8 cellular contexts compared by ENCODE assay signal in the genomic region with DNA sequence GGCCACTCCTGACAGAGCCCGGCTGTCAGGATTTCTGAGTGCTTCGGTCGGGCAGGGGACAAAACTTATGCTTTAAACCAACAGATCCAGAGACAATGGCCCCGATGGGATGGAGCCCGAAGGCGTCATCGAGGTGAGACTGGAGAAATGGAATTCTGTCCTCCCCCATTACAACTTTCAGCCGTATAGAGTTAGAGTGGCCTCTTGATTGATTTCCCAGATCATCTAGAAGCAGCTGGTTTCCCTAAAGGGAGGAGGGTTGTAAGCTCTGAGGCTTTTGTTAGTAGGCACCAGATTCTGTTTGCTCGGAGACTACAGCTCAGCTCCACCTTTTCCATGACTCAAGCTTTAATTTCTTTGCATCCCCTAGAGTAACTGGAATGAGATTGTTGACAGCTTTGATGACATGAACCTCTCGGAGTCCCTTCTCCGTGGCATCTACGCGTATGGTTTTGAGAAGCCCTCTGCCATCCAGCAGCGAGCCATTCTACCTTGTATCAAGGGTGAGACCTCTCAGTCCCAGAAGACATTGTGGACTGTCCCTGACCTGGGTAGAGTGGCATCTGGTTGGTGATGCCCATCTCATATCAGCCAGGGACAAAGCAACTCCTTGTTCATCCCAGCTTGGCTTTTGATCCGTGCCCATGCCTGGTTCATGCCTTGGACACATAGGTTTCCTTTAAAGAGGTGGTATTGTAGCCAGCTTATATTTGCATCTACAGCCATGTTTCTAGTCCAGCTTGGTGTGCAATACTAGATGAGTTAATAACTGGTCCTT. TPM values are rescaled to one million over a fixed set of nuclear protein-coding genes. Genes with fewer than 3 reads are reported as not detected.
DNase-seq lines count a peak whose midpoint lies in the region; ATAC-seq, FAIRE-seq and TF ChIP-seq lines count a peak whose summit lies in the region.

No MANE protein-coding gene starts in this region.

- peaks cover 85% of the 10 kb centered on the region for H3K79me2 ChIP-seq in astrocyte (ENCODE audit: insufficient read depth, low read length)

- TF ChIP-seq CTCF in astrocyte (IDR thresholded peaks at IDR 0.05; ENCODE audit: insufficient read depth, low read depth, low read length) (no peak), lower leg skin (IDR thresholded peaks at IDR 0.05) (no peak), transverse colon (IDR thresholded peaks at IDR 0.05) (no peak)

- no peak overlapping the region for H2AFZ ChIP-seq in astrocyte (ENCODE audit: low read depth, low read length)

- peak overlapping the region; percentile 98 for H3K4me3 Mint-ChIP-seq in activated naive CD4-positive, alpha-beta T cell treated with anti-CD3 and anti-CD28 coated beads, Interleukin-2, amount 50 U/mL, for 24 hours
- H3K4me3 Mint-ChIP-seq in astrocyte (ENCODE audit: unreplicated experiment): peak overlapping the region; percentile 97

- no peak for TF ChIP-seq EP300 in transverse colon (IDR thresholded peaks at IDR 0.05; ENCODE audit: low read depth)

- H3K4me2 ChIP-seq in astrocyte (ENCODE audit: low read length): peak overlapping the region; percentile 97

- H3K27ac Mint-ChIP-seq in activated naive CD4-positive, alpha-beta T cell treated with anti-CD3 and anti-CD28 coated beads, Interleukin-2, amount 50 U/mL, for 24 hours: peak overlapping the region; percentile 100
- peak overlapping the region; percentile 78 for H3K27ac Mint-ChIP-seq in astrocyte (ENCODE audit: unreplicated experiment)

- H3K4me3 ChIP-seq in astrocyte (ENCODE audit: insufficient read depth, low read depth, low read length): peak overlapping the region; percentile 88
- peak overlapping the region; percentile 100 for H3K4me3 ChIP-seq in lower leg skin (ENCODE audit: low read depth, poor library complexity, severe bottlenecking)
- peak overlapping the region; percentile 89 to 100 (median 94) for H3K4me3 ChIP-seq in transverse colon

- FAIRE-seq in astrocyte (lab: Jason Lieb, UNC): no peak

- H3K9ac ChIP-seq in astrocyte (ENCODE audit: low read length): peak overlapping the region; percentile 100

- H3K27me3 ChIP-seq in astrocyte (ENCODE audit: insufficient read depth, low read length): no peaks in the 10 kb centered on the region
- no peaks in the 10 kb centered on the region for H3K27me3 ChIP-seq in transverse colon

- 21 to 28% methylated on average over 14 to 15 of the region's 15 CpGs for WGBS in lower leg skin, 2 donors
- WGBS in transverse colon (ENCODE audit: low coverage in 1 of 2), 2 donors: 19 to 20% methylated on average over 7 to 15 of the region's 15 CpGs

- TF ChIP-seq POLR2A in lower leg skin (IDR thresholded peaks at IDR 0.05) (no peak), transverse colon (IDR thresholded peaks at IDR 0.05) (no peak)

- H3K36me3 ChIP-seq in astrocyte (ENCODE audit: insufficient read depth, low read length): peaks cover 62% of the 10 kb centered on the region
- peaks cover 0 to 59% (median 26%) of the 10 kb centered on the region in 4 donors for H3K36me3 ChIP-seq in transverse colon

- H3K9me3 ChIP-seq in astrocyte (ENCODE audit: insufficient read depth, low read depth, low read length) (no peaks in the 10 kb centered on the region), transverse colon (no peaks in the 10 kb centered on the region)

- H3K27ac ChIP-seq in astrocyte (ENCODE audit: low read depth, low read length) (peak overlapping the region; percentile 43), transverse colon (peak overlapping the region; percentile 96 to 100 (median 99))

- no peak for DNase-seq in activated naive CD4-positive, alpha-beta T cell (lab: John Stamatoyannopoulos, UW)
- DNase-seq in astrocyte (ENCODE audit: low read depth) (no peak), lower leg skin (ENCODE audit: low spot score in 2 of 2) (no peak), transverse colon (no peak), T1000 (lab: John Stamatoyannopoulos, UW) (no peak)

- ATAC-seq in HG02763 (IDR thresholded peaks at IDR 0.05; ENCODE audit: unreplicated experiment): no peak
- ATAC-seq in HG02885 (IDR thresholded peaks at IDR 0.05; ENCODE audit: poor library complexity, unreplicated experiment): no peak

- intact Hi-C loops in lower leg skin (cut with DNase I; ENCODE audit: low total_unique reads) (loop anchor here (5.0 kb wide), 1 partner anchor 542 kb away; no protein-coding TSS in a partner anchor), transverse colon (cut with DNase I; ENCODE audit: low total_unique reads) (no loop called here)

- H3K9me3 Mint-ChIP-seq in activated naive CD4-positive, alpha-beta T cell treated with anti-CD3 and anti-CD28 coated beads, Interleukin-2, amount 50 U/mL, for 24 hours: no peaks in the 10 kb centered on the region
- no peaks in the 10 kb centered on the region for H3K9me3 Mint-ChIP-seq in astrocyte (ENCODE audit: unreplicated experiment)

- H3K4me1 ChIP-seq in astrocyte (ENCODE audit: insufficient read depth, low read length): peaks cover 37% of the 10 kb centered on the region
- peaks cover 16 to 53% (median 32%) of the 10 kb centered on the region in 4 donors for H3K4me1 ChIP-seq in transverse colon

- in situ Hi-C loops in transverse colon (cut with MboI; ENCODE audit: low pct_ligation_motif_present in 1 of 4, low pct_unique_long_range_greater_than_20kb in 1 of 4, low sequenced_read_pairs in 3 of 4): no loop called here

- peaks cover 42% of the 10 kb centered on the region for H3K36me3 Mint-ChIP-seq in activated naive CD4-positive, alpha-beta T cell treated with anti-CD3 and anti-CD28 coated beads, Interleukin-2, amount 50 U/mL, for 24 hours
- H3K36me3 Mint-ChIP-seq in astrocyte (ENCODE audit: low read depth, unreplicated experiment): peaks cover 40% of the 10 kb centered on the region

- peaks cover 58% of the 10 kb centered on the region for H3K4me1 Mint-ChIP-seq in activated naive CD4-positive, alpha-beta T cell treated with anti-CD3 and anti-CD28 coated beads, Interleukin-2, amount 50 U/mL, for 24 hours
- H3K4me1 Mint-ChIP-seq in astrocyte (ENCODE audit: low read depth, unreplicated experiment): peaks cover 46% of the 10 kb centered on the region

- no peaks in the 10 kb centered on the region for H3K27me3 Mint-ChIP-seq in activated naive CD4-positive, alpha-beta T cell treated with anti-CD3 and anti-CD28 coated beads, Interleukin-2, amount 50 U/mL, for 24 hours
- no peaks in the 10 kb centered on the region for H3K27me3 Mint-ChIP-seq in astrocyte (ENCODE audit: low read depth, unreplicated experiment)

- peaks cover 72% of the 10 kb centered on the region for H4K20me1 ChIP-seq in astrocyte (ENCODE audit: insufficient read depth, low read length)

RNA-seq across cellular contexts. Expression of a gene that starts 5.1 kb away (rescaled TPM):
- total RNA-seq in astrocyte (4.4 and 6.2 TPM in 2 replicates), lower leg skin (10 to 100 TPM; 14.2 to 26.9 (median 16.2) TPM), transverse colon (100 to 1,000 TPM in 1 of 4 donors, 10 to 100 TPM in 2, 1 to 10 TPM in 1; 3.8 to 102 (median 35.1) TPM)

RNA-seq across cellular contexts. Expression of a gene that starts 9.3 kb away (rescaled TPM):
- total RNA-seq in astrocyte (44.6 and 51.2 TPM in 2 replicates), lower leg skin (10 to 100 TPM; 30.4 to 97.7 (median 74.4) TPM), transverse colon (100 to 1,000 TPM in 3 of 4 donors, 10 to 100 TPM in 1; 97.9 to 312 (median 157) TPM)

RNA-seq across cellular contexts. Expression of a gene that starts 12.6 kb away (rescaled TPM):
- total RNA-seq in astrocyte (51.4 and 58.7 TPM in 2 replicates), lower leg skin (10 to 100 TPM; 39.5 to 53.0 (median 48.7) TPM), transverse colon (100 to 1,000 TPM in 1 of 4 donors, 10 to 100 TPM in 3; 37.0 to 159 (median 45.2) TPM)

RNA-seq across cellular contexts. Expression of a gene that starts 15.5 kb away (rescaled TPM):
- total RNA-seq in astrocyte (1.7 and 4.0 TPM in 2 replicates), lower leg skin (100 to 1,000 TPM in 1 of 4 donors, 10 to 100 TPM in 3; 61.9 to 106 (median 77.8) TPM), transverse colon (1 to 10 TPM in 2 of 4 donors, not detected in 2; 2.3 to 4.3 TPM)

RNA-seq across cellular contexts. Expression of a gene that starts 15.8 kb away (rescaled TPM):
- total RNA-seq in astrocyte (0.43 and 0.93 TPM in 2 replicates), lower leg skin (10 to 100 TPM in 3 of 4 donors, 1 to 10 TPM in 1; 7.6 to 30.6 (median 17.6) TPM), transverse colon (10 to 100 TPM; 19.7 to 94.3 (median 59.8) TPM)
